Comparison of ENCODE assay signal across 21 cellular contexts in the genomic region with DNA sequence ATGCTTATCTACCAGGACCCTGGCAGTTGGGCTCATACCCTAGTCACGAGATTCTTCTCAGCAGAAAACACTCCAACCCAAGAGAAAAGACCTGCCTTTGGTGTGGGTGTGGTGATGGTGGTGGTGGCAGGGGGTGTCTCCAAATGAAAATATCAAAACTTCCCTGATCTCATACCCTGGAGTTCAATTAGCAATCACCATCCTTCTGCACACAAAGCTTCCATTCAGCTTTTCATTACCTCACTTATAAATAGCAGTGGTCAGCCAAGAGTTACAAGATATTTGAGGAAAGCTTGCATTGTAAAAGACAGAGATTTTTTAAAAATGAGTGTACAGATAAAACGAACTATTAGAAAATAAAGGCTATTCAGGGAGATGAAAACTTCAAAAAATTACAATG.
"Had no signal": no experiment of that assay in that cellular context is flagged by ENCODE, and none has a peak within 500 bp of the region (broad histone marks: within the 10 kb centered on the region; RNA-seq: fewer than 3 reads in every experiment).

No MANE protein-coding gene starts in this region.

- FAIRE-seq: kidney had no signal

- H3K4me3 ChIP-seq: neural progenitor cell, psoas muscle, skin epidermis, suprapubic skin had no signal

- H3K9me3 ChIP-seq: psoas muscle, suprapubic skin had no signal

- DNase-seq: activated CD4-positive, alpha-beta T cell treated with anti-CD3 and anti-CD28 coated beads, Interleukin-2, amount 10 ng/mL, durations not matched to agents 24 days and 14 days; activated CD4-positive, CD25-positive, alpha-beta regulatory T cell; activated CD8-positive, alpha-beta T cell treated with anti-CD3 and anti-CD28 coated beads for 36 hours; activated naive CD4-positive, alpha-beta T cell treated with anti-CD3 and anti-CD28 coated beads for 36 hours; activated naive CD8-positive, alpha-beta T cell treated with anti-CD3 and anti-CD28 coated beads, Interleukin-2, amount 50 U/mL, for 24 hours; activated T-cell treated with anti-CD3 and anti-CD28 coated beads, Interleukin-2, amount 50 U/mL, for 4 hours; aorta; effector memory CD4-positive, alpha-beta T cell; foreskin keratinocyte; kidney; left ventricle myocardium superior; naive B cell; psoas muscle; right cardiac atrium had no signal

- H3K27ac Mint-ChIP-seq: activated CD4-positive, alpha-beta T cell treated with anti-CD3 and anti-CD28 coated beads, Interleukin-2, amount 10 ng/mL, durations not matched to agents 24 days and 14 days; activated CD8-positive, alpha-beta T cell treated with anti-CD3 and anti-CD28 coated beads for 36 hours; activated naive CD4-positive, alpha-beta T cell treated with anti-CD3 and anti-CD28 coated beads for 36 hours; activated naive CD8-positive, alpha-beta T cell treated with anti-CD3 and anti-CD28 coated beads, Interleukin-2, amount 50 U/mL, for 24 hours; dendritic cell treated with granulocyte-macrophage colony-stimulating factor and Interleukin-4, amounts not matched to agents 40 ng/mL and 50 ng/mL, for 4 days; memory B cell; naive B cell; neural progenitor cell; stimulated activated naive CD8-positive, alpha-beta T cell treated with anti-CD3 and anti-CD28 coated beads, Interleukin-15, Interleukin-2, amounts not matched to agents 100 ng/mL and 50 ng/mL, for 24 hours; type B pancreatic cell had no signal

- H3K4me1 ChIP-seq: foreskin keratinocyte, neural progenitor cell, psoas muscle, suprapubic skin had no signal

- H3K4me2 ChIP-seq: neural progenitor cell had no signal

- H3K27ac ChIP-seq: foreskin keratinocyte, neural progenitor cell, psoas muscle, skin epidermis, suprapubic skin had no signal

- H3K4me1 Mint-ChIP-seq: activated CD4-positive, alpha-beta T cell treated with anti-CD3 and anti-CD28 coated beads, Interleukin-2, amount 10 ng/mL, durations not matched to agents 24 days and 14 days; activated naive CD8-positive, alpha-beta T cell treated with anti-CD3 and anti-CD28 coated beads, Interleukin-2, amount 50 U/mL, for 24 hours; memory B cell; naive B cell; neural progenitor cell had no signal

- H3K9me3 Mint-ChIP-seq: activated CD4-positive, alpha-beta T cell treated with anti-CD3 and anti-CD28 coated beads, Interleukin-2, amount 10 ng/mL, durations not matched to agents 24 days and 14 days; activated CD8-positive, alpha-beta T cell treated with anti-CD3 and anti-CD28 coated beads for 36 hours; activated naive CD4-positive, alpha-beta T cell treated with anti-CD3 and anti-CD28 coated beads for 36 hours; activated naive CD8-positive, alpha-beta T cell treated with anti-CD3 and anti-CD28 coated beads, Interleukin-2, amount 50 U/mL, for 24 hours; activated T-cell treated with anti-CD3 and anti-CD28 coated beads, Interleukin-2, amount 50 U/mL, for 4 hours; dendritic cell treated with granulocyte-macrophage colony-stimulating factor and Interleukin-4, amounts not matched to agents 40 ng/mL and 50 ng/mL, for 4 days; memory B cell; neural progenitor cell; stimulated activated naive CD8-positive, alpha-beta T cell treated with anti-CD3 and anti-CD28 coated beads, Interleukin-15, Interleukin-2, amounts not matched to agents 100 ng/mL and 50 ng/mL, for 24 hours; type B pancreatic cell had no signal

- H2AFZ ChIP-seq: neural progenitor cell had no signal

- H3K27me3 ChIP-seq: foreskin keratinocyte, neural progenitor cell, suprapubic skin had no signal

- H3K27me3 Mint-ChIP-seq: activated CD4-positive, alpha-beta T cell treated with anti-CD3 and anti-CD28 coated beads, Interleukin-2, amount 10 ng/mL, durations not matched to agents 24 days and 14 days; activated CD8-positive, alpha-beta T cell treated with anti-CD3 and anti-CD28 coated beads for 36 hours; activated naive CD8-positive, alpha-beta T cell treated with anti-CD3 and anti-CD28 coated beads, Interleukin-2, amount 50 U/mL, for 24 hours; dendritic cell treated with granulocyte-macrophage colony-stimulating factor and Interleukin-4, amounts not matched to agents 40 ng/mL and 50 ng/mL, for 4 days; memory B cell; naive B cell; stimulated activated naive CD8-positive, alpha-beta T cell treated with anti-CD3 and anti-CD28 coated beads, Interleukin-15, Interleukin-2, amounts not matched to agents 100 ng/mL and 50 ng/mL, for 24 hours; type B pancreatic cell had no signal

- H3K4me3 Mint-ChIP-seq: activated CD4-positive, alpha-beta T cell treated with anti-CD3 and anti-CD28 coated beads, Interleukin-2, amount 10 ng/mL, durations not matched to agents 24 days and 14 days; activated CD8-positive, alpha-beta T cell treated with anti-CD3 and anti-CD28 coated beads for 36 hours; activated naive CD4-positive, alpha-beta T cell treated with anti-CD3 and anti-CD28 coated beads for 36 hours; activated naive CD8-positive, alpha-beta T cell treated with anti-CD3 and anti-CD28 coated beads, Interleukin-2, amount 50 U/mL, for 24 hours; activated T-cell treated with anti-CD3 and anti-CD28 coated beads, Interleukin-2, amount 50 U/mL, for 4 hours; dendritic cell treated with granulocyte-macrophage colony-stimulating factor and Interleukin-4, amounts not matched to agents 40 ng/mL and 50 ng/mL, for 4 days; memory B cell; naive B cell; neural progenitor cell; stimulated activated naive CD8-positive, alpha-beta T cell treated with anti-CD3 and anti-CD28 coated beads, Interleukin-15, Interleukin-2, amounts not matched to agents 100 ng/mL and 50 ng/mL, for 24 hours; type B pancreatic cell had no signal

- H3K36me3 Mint-ChIP-seq: memory B cell, naive B cell, neural progenitor cell, type B pancreatic cell had no signal

- H3K36me3 ChIP-seq: neural progenitor cell, suprapubic skin had no signal

- ATAC-seq: activated CD8-positive, alpha-beta T cell treated with anti-CD3 and anti-CD28 coated beads for 36 hours; activated naive CD8-positive, alpha-beta T cell treated with anti-CD3 and anti-CD28 coated beads, Interleukin-2, amount 50 U/mL, for 24 hours; activated T-cell treated with anti-CD3 and anti-CD28 coated beads, Interleukin-2, amount 50 U/mL, for 4 hours; foreskin keratinocyte; left ventricle myocardium superior; psoas muscle; right cardiac atrium had no signal
